ENCODE assay signal across 23 cellular contexts in genomic region chr6:164010446-164011071, GRCh38.
DNase-seq lines count a peak whose midpoint lies in the region; ATAC-seq and TF ChIP-seq lines count a peak whose summit lies in the region.
"Had no signal": no experiment of that assay in that cellular context is flagged by ENCODE, and none has a peak within 500 bp of the region (broad histone marks: within the 10 kb centered on the region; RNA-seq: fewer than 3 reads in every experiment).

No MANE protein-coding gene starts in this region.

- peaks cover 13% of the 10 kb centered on the region for H3K4me1 Mint-ChIP-seq in WTC11
- H3K4me1 Mint-ChIP-seq: activated B cell treated with CpG ODN at 0.5 μM for 24 hours; CD4-positive, alpha-beta memory T cell; memory B cell; natural killer cell; stimulated activated memory B cell treated with anti-CD40 and anti-IgM and Interleukin-4, amounts not matched to agents 10 μg/mL and 1 μg/mL and 100 μg/mL, for 72 hours had no signal

- CTCF ChIA-PET in WTC11 (lab: Charles Lee), result no interaction called here

- H3K9me3 Mint-ChIP-seq in WTC11, result peaks cover 17% of the 10 kb centered on the region
- H3K9me3 Mint-ChIP-seq: activated B cell treated with CpG ODN at 0.5 μM for 24 hours; activated CD8-positive, alpha-beta T cell treated with anti-CD3 and anti-CD28 coated beads for 36 hours; CD4-positive, alpha-beta memory T cell; dendritic cell treated with granulocyte-macrophage colony-stimulating factor and Interleukin-4, amounts not matched to agents 40 ng/mL and 50 ng/mL, for 4 days; memory B cell; natural killer cell; stimulated activated memory B cell treated with anti-CD40 and anti-IgM and Interleukin-4, amounts not matched to agents 10 μg/mL and 1 μg/mL and 100 μg/mL, for 72 hours had no signal

- H3K4me3 Mint-ChIP-seq in WTC11, result no peak overlapping the region
- H3K4me3 Mint-ChIP-seq: activated B cell treated with CpG ODN at 0.5 μM for 24 hours; activated CD8-positive, alpha-beta T cell treated with anti-CD3 and anti-CD28 coated beads for 36 hours; CD4-positive, alpha-beta memory T cell; dendritic cell treated with granulocyte-macrophage colony-stimulating factor and Interleukin-4, amounts not matched to agents 40 ng/mL and 50 ng/mL, for 4 days; memory B cell; natural killer cell; stimulated activated memory B cell treated with anti-CD40 and anti-IgM and Interleukin-4, amounts not matched to agents 10 μg/mL and 1 μg/mL and 100 μg/mL, for 72 hours had no signal

- ATAC-seq in WTC11, result peak; percentile 56
- ATAC-seq in sciatic nerve, result peak; percentile 59
- no peak for ATAC-seq in HG02642 (IDR thresholded peaks at IDR 0.05; ENCODE audit: poor library complexity, unreplicated experiment)
- ATAC-seq: activated CD8-positive, alpha-beta T cell treated with anti-CD3 and anti-CD28 coated beads for 36 hours; natural killer cell; SK-N-SH treated with all-trans-retinoic acid at 6 μM for 48 hours; stimulated activated memory B cell treated with anti-CD40 and anti-IgM and Interleukin-4, amounts not matched to agents 10 μg/mL and 1 μg/mL and 100 μg/mL, for 72 hours had no signal

- no peak for DNase-seq in WTC11 (ENCODE audit: low spot score)
- DNase-seq in fibroblast of pulmonary artery (ENCODE audit: low read depth), result peak; percentile 40
- DNase-seq in medulla oblongata (ENCODE audit: extremely low spot score), result peak; percentile 63
- no peak for DNase-seq in sciatic nerve (ENCODE audit: low spot score)
- no peak for DNase-seq in dedifferentiated amniotic fluid mesenchymal stem cell (ENCODE audit: extremely low spot score)
- no peak for DNase-seq in T1000 (lab: John Stamatoyannopoulos, UW)
- DNase-seq in NCI-H526 treated with DMSO at 0.1 percent for 48 hours (lab: John Stamatoyannopoulos, UW), result no peak
- DNase-seq: activated B cell treated with CpG ODN at 0.5 μM for 24 hours; activated CD8-positive, alpha-beta T cell treated with anti-CD3 and anti-CD28 coated beads for 36 hours; activated gamma-delta T cell treated with Interleukin-2 at 50 U/mL for 16 hours; activated T-cell treated with anti-CD3 and anti-CD28 coated beads for 4 hours; CD4-positive, alpha-beta memory T cell; GDM1; HCEC 1CT; natural killer cell; NCI-H1105 treated with DMSO at 0.1 percent for 48 hours; NCI-H2081; small intestine had no signal

- TF ChIP-seq CTCF in WTC11 (IDR thresholded peaks at IDR 0.05), result no peak
- TF ChIP-seq CTCF in fibroblast of pulmonary artery (IDR thresholded peaks at IDR 0.05; ENCODE audit: low read length, missing control alignments), result no peak

- H3K36me3 Mint-ChIP-seq in WTC11, result no peaks in the 10 kb centered on the region
- H3K36me3 Mint-ChIP-seq: CD4-positive, alpha-beta memory T cell; memory B cell; natural killer cell; stimulated activated memory B cell treated with anti-CD40 and anti-IgM and Interleukin-4, amounts not matched to agents 10 μg/mL and 1 μg/mL and 100 μg/mL, for 72 hours had no signal

- POLR2A ChIA-PET in WTC11 (lab: Charles Lee), result no interaction called here

- intact Hi-C loops in sciatic nerve (cut with DNase I), result no loop called here

- H3K4me3 ChIP-seq in fibroblast of pulmonary artery (replicated peaks; ENCODE audit: low read depth, low read length), result no peak overlapping the region

- no peaks in the 10 kb centered on the region for H3K27me3 Mint-ChIP-seq in WTC11 (ENCODE audit: low read depth)
- H3K27me3 Mint-ChIP-seq: activated CD8-positive, alpha-beta T cell treated with anti-CD3 and anti-CD28 coated beads for 36 hours; dendritic cell treated with granulocyte-macrophage colony-stimulating factor and Interleukin-4, amounts not matched to agents 40 ng/mL and 50 ng/mL, for 4 days; stimulated activated memory B cell treated with anti-CD40 and anti-IgM and Interleukin-4, amounts not matched to agents 10 μg/mL and 1 μg/mL and 100 μg/mL, for 72 hours had no signal

- no peak overlapping the region for H3K27ac Mint-ChIP-seq in WTC11
- H3K27ac Mint-ChIP-seq: activated B cell treated with CpG ODN at 0.5 μM for 24 hours; activated CD8-positive, alpha-beta T cell treated with anti-CD3 and anti-CD28 coated beads for 36 hours; CD4-positive, alpha-beta memory T cell; dendritic cell treated with granulocyte-macrophage colony-stimulating factor and Interleukin-4, amounts not matched to agents 40 ng/mL and 50 ng/mL, for 4 days; memory B cell; natural killer cell; stimulated activated memory B cell treated with anti-CD40 and anti-IgM and Interleukin-4, amounts not matched to agents 10 μg/mL and 1 μg/mL and 100 μg/mL, for 72 hours had no signal

TF ChIP-seq in WTC11, 78 proteins besides CTCF, POLR2A, EP300 and RAD21 (continues in another document):
- TF ChIP-seq PRDM15 (CRISPR knock-in tag; IDR thresholded peaks at IDR 0.05), result no peak
- no peak for TF ChIP-seq USF1 (CRISPR knock-in tag; IDR thresholded peaks at IDR 0.05)
- TF ChIP-seq EMX1 (CRISPR knock-in tag; IDR thresholded peaks at IDR 0.05), result no peak
- no peak for TF ChIP-seq HMGA2 (CRISPR knock-in tag; IDR thresholded peaks at IDR 0.05)
- TF ChIP-seq ZNF138 (CRISPR knock-in tag; conservative IDR thresholded peaks at IDR 0.05), result no peak
- TF ChIP-seq, protein P1, sequence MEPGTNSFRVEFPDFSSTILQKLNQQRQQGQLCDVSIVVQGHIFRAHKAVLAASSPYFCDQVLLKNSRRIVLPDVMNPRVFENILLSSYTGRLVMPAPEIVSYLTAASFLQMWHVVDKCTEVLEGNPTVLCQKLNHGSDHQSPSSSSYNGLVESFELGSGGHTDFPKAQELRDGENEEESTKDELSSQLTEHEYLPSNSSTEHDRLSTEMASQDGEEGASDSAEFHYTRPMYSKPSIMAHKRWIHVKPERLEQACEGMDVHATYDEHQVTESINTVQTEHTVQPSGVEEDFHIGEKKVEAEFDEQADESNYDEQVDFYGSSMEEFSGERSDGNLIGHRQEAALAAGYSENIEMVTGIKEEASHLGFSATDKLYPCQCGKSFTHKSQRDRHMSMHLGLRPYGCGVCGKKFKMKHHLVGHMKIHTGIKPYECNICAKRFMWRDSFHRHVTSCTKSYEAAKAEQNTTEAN (CRISPR knock-in tag; IDR thresholded peaks at IDR 0.05), result no peak
- TF ChIP-seq, protein P2, sequence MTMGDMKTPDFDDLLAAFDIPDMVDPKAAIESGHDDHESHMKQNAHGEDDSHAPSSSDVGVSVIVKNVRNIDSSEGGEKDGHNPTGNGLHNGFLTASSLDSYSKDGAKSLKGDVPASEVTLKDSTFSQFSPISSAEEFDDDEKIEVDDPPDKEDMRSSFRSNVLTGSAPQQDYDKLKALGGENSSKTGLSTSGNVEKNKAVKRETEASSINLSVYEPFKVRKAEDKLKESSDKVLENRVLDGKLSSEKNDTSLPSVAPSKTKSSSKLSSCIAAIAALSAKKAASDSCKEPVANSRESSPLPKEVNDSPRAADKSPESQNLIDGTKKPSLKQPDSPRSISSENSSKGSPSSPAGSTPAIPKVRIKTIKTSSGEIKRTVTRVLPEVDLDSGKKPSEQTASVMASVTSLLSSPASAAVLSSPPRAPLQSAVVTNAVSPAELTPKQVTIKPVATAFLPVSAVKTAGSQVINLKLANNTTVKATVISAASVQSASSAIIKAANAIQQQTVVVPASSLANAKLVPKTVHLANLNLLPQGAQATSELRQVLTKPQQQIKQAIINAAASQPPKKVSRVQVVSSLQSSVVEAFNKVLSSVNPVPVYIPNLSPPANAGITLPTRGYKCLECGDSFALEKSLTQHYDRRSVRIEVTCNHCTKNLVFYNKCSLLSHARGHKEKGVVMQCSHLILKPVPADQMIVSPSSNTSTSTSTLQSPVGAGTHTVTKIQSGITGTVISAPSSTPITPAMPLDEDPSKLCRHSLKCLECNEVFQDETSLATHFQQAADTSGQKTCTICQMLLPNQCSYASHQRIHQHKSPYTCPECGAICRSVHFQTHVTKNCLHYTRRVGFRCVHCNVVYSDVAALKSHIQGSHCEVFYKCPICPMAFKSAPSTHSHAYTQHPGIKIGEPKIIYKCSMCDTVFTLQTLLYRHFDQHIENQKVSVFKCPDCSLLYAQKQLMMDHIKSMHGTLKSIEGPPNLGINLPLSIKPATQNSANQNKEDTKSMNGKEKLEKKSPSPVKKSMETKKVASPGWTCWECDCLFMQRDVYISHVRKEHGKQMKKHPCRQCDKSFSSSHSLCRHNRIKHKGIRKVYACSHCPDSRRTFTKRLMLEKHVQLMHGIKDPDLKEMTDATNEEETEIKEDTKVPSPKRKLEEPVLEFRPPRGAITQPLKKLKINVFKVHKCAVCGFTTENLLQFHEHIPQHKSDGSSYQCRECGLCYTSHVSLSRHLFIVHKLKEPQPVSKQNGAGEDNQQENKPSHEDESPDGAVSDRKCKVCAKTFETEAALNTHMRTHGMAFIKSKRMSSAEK (CRISPR knock-in tag; IDR thresholded peaks at IDR 0.05; ENCODE audit: borderline replicate concordance), result no peak

Comparison
In these comparisons a context has a peak if more than half of its experiments do, and no peak if none do; other contexts are left out.
1. DNase-seq: peak in fibroblast of pulmonary artery (single experiment) and medulla oblongata (single experiment); none in WTC11 (single experiment), sciatic nerve (single experiment), dedifferentiated amniotic fluid mesenchymal stem cell (single experiment), T1000 (single experiment) and NCI-H526 treated with DMSO at 0.1 percent for 48 hours (single experiment).